15 cellular contexts compared by ENCODE assay signal in the genomic region with DNA sequence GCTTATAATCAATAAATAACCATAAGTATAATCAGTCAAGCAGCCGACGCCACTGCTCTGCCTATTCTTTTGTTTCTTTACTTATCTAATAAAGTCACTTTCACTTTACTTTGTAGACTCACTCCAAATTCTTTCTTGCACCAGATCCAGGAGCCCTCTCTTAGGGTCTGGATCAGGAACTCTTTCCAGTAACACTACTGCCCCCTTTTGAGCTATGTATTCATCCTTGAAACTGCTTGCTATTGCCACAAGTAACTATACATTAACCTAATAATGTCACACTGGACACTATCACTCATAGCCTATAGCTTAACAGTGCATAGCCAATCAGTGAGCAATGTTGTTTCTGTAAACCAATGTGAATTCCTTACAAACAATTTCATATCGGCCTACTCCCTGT. TPM values are rescaled to one million over a fixed set of nuclear protein-coding genes. Genes with fewer than 3 reads are reported as not detected.
DNase-seq lines count a peak whose midpoint lies in the region; ATAC-seq, FAIRE-seq and TF ChIP-seq lines count a peak whose summit lies in the region.
"Had no signal": no experiment of that assay in that cellular context is flagged by ENCODE, and none has a peak within 500 bp of the region (broad histone marks: within the 10 kb centered on the region; RNA-seq: fewer than 3 reads in every experiment).

No MANE protein-coding gene starts in this region.

- H3K79me2 ChIP-seq in HepG2 (ENCODE audit: insufficient read depth, low read length) = no peaks in the 10 kb centered on the region

- in situ Hi-C loops in HepG2 (cut with HindIII; ENCODE audit: extremely low pct_ligation_motif_present, low pct_unique_long_range_greater_than_20kb) = no loop called here

- no peaks in the 10 kb centered on the region for H3K9me3 Mint-ChIP-seq in type B pancreatic cell
- H3K9me3 Mint-ChIP-seq: activated T-helper 2 cell treated with anti-CD3 and anti-CD28 coated beads, Interferon-gamma antibody, Interleukin-2, Interleukin-4, amounts not matched to agents 10 μg/mL and 5 μg/mL and 100 μg/mL, durations not matched to agents 14 hours and 24 hours and 36 hours; CD8-positive, alpha-beta T cell had no signal

- FAIRE-seq in HepG2 (lab: Jason Lieb, UNC) (no peak), frontal cortex (lab: Jason Lieb, UNC) (no peak)
- FAIRE-seq: GM19239 had no signal

- BruUV-seq in HepG2 (replicated peaks; lab: Mats Ljungman, UMichigan) = no TSS peak

- intact Hi-C loops in HepG2 (cut with micrococcal nuclease; ENCODE audit: unreplicated experiment) = no loop called here

- no peaks in the 10 kb centered on the region for H4K20me1 ChIP-seq in HepG2 (ENCODE audit: insufficient read depth, low read length)

- H3K27me3 ChIP-seq in liver (ENCODE audit: control insufficient read depth in 4 of 4, insufficient read depth in 4 of 4, low read length in 3 of 4) (peaks cover 2 to 13% (median 10%) of the 10 kb centered on the region in 4 donors), HepG2 (ENCODE audit: control insufficient read depth in 1 of 2, insufficient read depth in 2 of 2, low read length in 2 of 2) (peaks cover 8 to 38% of the 10 kb centered on the region in 2 experiments; a peak in 4 of 5 replicates)
- H3K27me3 ChIP-seq: SJSA1 had no signal

- H3K27ac ChIP-seq in liver (ENCODE audit: low read depth in 1 of 2, low read length in 2 of 2) (no peak overlapping the region), HepG2 (ENCODE audit: extremely low read length, insufficient read depth, low read length) (no peak overlapping the region)
- H3K27ac ChIP-seq: SJSA1 had no signal

- TF ChIP-seq CTCF in liver (IDR thresholded peaks at IDR 0.05; ENCODE audit: low read depth, low read length, missing input control) = no peak
- TF ChIP-seq CTCF in HepG2 (CRISPR knock-in tag; IDR thresholded peaks at IDR 0.05) = no peak
- TF ChIP-seq CTCF in foreskin fibroblast (IDR thresholded peaks at IDR 0.05; ENCODE audit: low read depth, low read length) = peak; percentile 21
- peak; percentile 22 for TF ChIP-seq CTCF in type B pancreatic cell (conservative IDR thresholded peaks at IDR 0.05)

- DNase-seq in HepG2 (ENCODE audit: low spot score) = no peak
- DNase-seq in SW480 (ENCODE audit: low spot score) = peak; percentile 9
- DNase-seq in foreskin fibroblast = peak in 1 of 2 donors; percentile 70
- DNase-seq in type B pancreatic cell (ENCODE audit: extremely low spot score, unreplicated experiment) = no peak
- no peak for DNase-seq in frontal cortex (ENCODE audit: low spot score in 2 of 2)
- DNase-seq: CD8-positive, alpha-beta T cell; central memory CD4-positive, alpha-beta T cell; head of caudate nucleus; NCI-H446 treated with DMSO at 0.1 percent for 48 hours had no signal

- no peak overlapping the region for H3K4me2 ChIP-seq in HepG2 (ENCODE audit: low read depth, low read length)

- peaks cover 21% of the 10 kb centered on the region for H3K4me1 Mint-ChIP-seq in type B pancreatic cell (ENCODE audit: unreplicated experiment)

- peaks cover 71% of the 10 kb centered on the region for H3K27me3 Mint-ChIP-seq in type B pancreatic cell

- ATAC-seq in HepG2 (no peak), GM21825 (IDR thresholded peaks at IDR 0.05; ENCODE audit: unreplicated experiment) (no peak), HG02884 (IDR thresholded peaks at IDR 0.05; ENCODE audit: unreplicated experiment) (no peak)
- ATAC-seq: CD8-positive, alpha-beta T cell had no signal

- no peaks in the 10 kb centered on the region for H3K9me3 ChIP-seq in liver (ENCODE audit: control insufficient read depth in 4 of 4, low read length in 3 of 4)
- H3K9me3 ChIP-seq in HepG2 (ENCODE audit: low read length) = no peaks in the 10 kb centered on the region
- H3K9me3 ChIP-seq: SJSA1 had no signal

- TF ChIP-seq POLR2A in HepG2 (IDR thresholded peaks at IDR 0.05; ENCODE audit: insufficient read depth in 1 of 2, low read depth in 2 of 2, low read length in 2 of 2) = no peak

- no peak overlapping the region for H3K4me3 ChIP-seq in liver (ENCODE audit: low read depth in 1 of 3, low read length in 3 of 3)
- H3K4me3 ChIP-seq in HepG2 (replicated peaks in 1 of 3; ENCODE audit: insufficient read depth in 1 of 3, low read depth in 2 of 3, low read length in 3 of 3) = no peak overlapping the region
- no peak overlapping the region for H3K4me3 ChIP-seq in foreskin fibroblast (ENCODE audit: low read depth in 1 of 2, low read length in 2 of 2)
- H3K4me3 ChIP-seq: SJSA1 had no signal

- WGBS in liver = 42% methylated on average over 3 of the region's 3 CpGs
- 29% methylated on average over 3 of the region's 3 CpGs for WGBS in HepG2 (ENCODE audit: low lambda C conversion rate)

- POLR2A ChIA-PET in HepG2 (lab: Yijun Ruan, JAX) = no interaction called here

- no peak for TF ChIP-seq EP300 in HepG2 (IDR thresholded peaks at IDR 0.05; ENCODE audit: low read depth in 2 of 2, low read length in 2 of 2)
- no peak for TF ChIP-seq EP300 in HepG2 (CRISPR knock-in tag; IDR thresholded peaks at IDR 0.05; ENCODE audit: borderline replicate concordance)

- H3K4me3 Mint-ChIP-seq in type B pancreatic cell = peak overlapping the region; percentile 8
- H3K4me3 Mint-ChIP-seq: CD8-positive, alpha-beta T cell had no signal

- H3K27ac Mint-ChIP-seq in type B pancreatic cell = no peak overlapping the region
- H3K27ac Mint-ChIP-seq: activated T-helper 2 cell treated with anti-CD3 and anti-CD28 coated beads, Interferon-gamma antibody, Interleukin-2, Interleukin-4, amounts not matched to agents 10 μg/mL and 5 μg/mL and 100 μg/mL, durations not matched to agents 14 hours and 24 hours and 36 hours; CD8-positive, alpha-beta T cell had no signal

- no peak overlapping the region for H2AFZ ChIP-seq in HepG2 (ENCODE audit: low read length)

- H3K4me1 ChIP-seq in liver (ENCODE audit: control insufficient read depth in 4 of 4, insufficient read depth in 4 of 4, low read length in 3 of 4) = peaks cover 4 to 17% (median 8%) of the 10 kb centered on the region in 4 donors
- H3K4me1 ChIP-seq in HepG2 (ENCODE audit: insufficient read depth, low read length) = peaks cover 11% of the 10 kb centered on the region

- H3K36me3 Mint-ChIP-seq in type B pancreatic cell = no peaks in the 10 kb centered on the region
- H3K36me3 Mint-ChIP-seq: CD8-positive, alpha-beta T cell had no signal

- TF ChIP-seq RAD21 in liver (IDR thresholded peaks at IDR 0.05) (peak; percentile 17 to 36), HepG2 (CRISPR knock-in tag; IDR thresholded peaks at IDR 0.05) (no peak)

- H3K36me3 ChIP-seq in liver (ENCODE audit: control insufficient read depth in 4 of 4, insufficient read depth in 3 of 4, low read depth in 1 of 4, low read length in 3 of 4) = no peaks in the 10 kb centered on the region
- no peaks in the 10 kb centered on the region for H3K36me3 ChIP-seq in HepG2 (replicated peaks in 1 of 2; ENCODE audit: control insufficient read depth in 1 of 2, insufficient read depth in 2 of 2, low read length in 2 of 2)

- H3K9ac ChIP-seq in liver (ENCODE audit: low read depth in 1 of 2, low read length in 2 of 2) (no peak overlapping the region), HepG2 (ENCODE audit: insufficient read depth, low read depth, low read length) (no peak overlapping the region)

- CTCF ChIA-PET in HepG2 (lab: Yijun Ruan, JAX; ENCODE audit: low intra/inter-chr PET ratio, low total read pairs) = no interaction called here

TF ChIP-seq in liver, 16 proteins besides CTCF, POLR2A, EP300 and RAD21:
- TF ChIP-seq TAF1 (conservative IDR thresholded peaks at IDR 0.05) = no peak

RNA-seq across cellular contexts. Expression of gene NID2, which starts 2.8 kb away (rescaled TPM):
- total RNA-seq in liver = 10 to 100 TPM; 15.4 to 23.3 TPM
- polyA plus RNA-seq in liver = 1 to 10 TPM; 2.3 to 4.7 TPM
- total RNA-seq in HepG2 (2016; rRNA removed; fragmentation: Illumina TruSeq; extraction: Trizol) = not detected in 2 replicates
- not detected in 2 replicates for total RNA-seq in HepG2 (2016; cell fraction: cytosol; rRNA removed; fragmentation: Illumina TruSeq; extraction: Trizol; ENCODE audit: low read depth)
- total RNA-seq in HepG2 (2016; cell fraction: insoluble cytoplasmic fraction; rRNA removed; fragmentation: Illumina TruSeq; extraction: Trizol) = 0.02 TPM in 1 of 2 replicates, not detected in the other
- not detected in 2 replicates for total RNA-seq in HepG2 (2016; cell fraction: membrane; rRNA removed; fragmentation: Illumina TruSeq; extraction: Trizol)
- not detected in 2 replicates for total RNA-seq in HepG2 (2016; cell fraction: nucleus; rRNA removed; fragmentation: Illumina TruSeq; extraction: Trizol)
- polyA plus RNA-seq in HepG2 (2011; rRNA removed) = 0.11 TPM in 1 of 2 replicates, not detected in the other
- polyA plus RNA-seq in HepG2 (2011; cell fraction: cytosol; rRNA removed) = not detected in 2 replicates
- 0.05 TPM in 1 of 2 replicates, not detected in the other for polyA plus RNA-seq in HepG2 (2011; cell fraction: nucleus; rRNA removed)
- 0.20 TPM in 1 of 2 replicates, not detected in the other for polyA plus RNA-seq in HepG2 (2012)
- polyA plus RNA-seq in HepG2 (2016; cell fraction: cytosol; fragmentation: Illumina TruSeq; extraction: Trizol; ENCODE audit: low read depth) = not detected in 2 replicates
- not detected in 2 replicates for polyA plus RNA-seq in HepG2 (2016; cell fraction: insoluble cytoplasmic fraction; fragmentation: Illumina TruSeq; extraction: Trizol; ENCODE audit: low read depth)
- not detected in 2 replicates for polyA plus RNA-seq in HepG2 (2016; cell fraction: membrane; fragmentation: Illumina TruSeq; extraction: Trizol; ENCODE audit: low read depth)
- not detected in 2 replicates for polyA plus RNA-seq in HepG2 (2016; cell fraction: nucleus; fragmentation: Illumina TruSeq; extraction: Trizol; ENCODE audit: insufficient read depth, low read depth)
- polyA minus RNA-seq in HepG2 (2011; rRNA and poly(A)+ RNA removed; ENCODE audit: low replicate concordance) = 0.10 and 7.0 TPM in 2 replicates
- polyA minus RNA-seq in HepG2 (2011; cell fraction: cytosol; rRNA and poly(A)+ RNA removed) = not detected in 2 replicates
- not detected in 2 replicates for polyA minus RNA-seq in HepG2 (2011; cell fraction: nucleus; rRNA and poly(A)+ RNA removed)
- total RNA-seq in type B pancreatic cell (ENCODE audit: low replicate concordance) = 8.3 and 65.7 TPM in 2 replicates
- total RNA-seq in frontal cortex = 8.2 TPM
- total RNA-seq: CD8-positive, alpha-beta T cell had no signal

Comparison
In these comparisons a context has a peak if more than half of its experiments do, and no peak if none do; other contexts are left out.
1. CTCF ChIP-seq: peak in foreskin fibroblast (single experiment) and type B pancreatic cell (single experiment); none in liver (single experiment) and HepG2 (single experiment).